In the genomic region with DNA sequence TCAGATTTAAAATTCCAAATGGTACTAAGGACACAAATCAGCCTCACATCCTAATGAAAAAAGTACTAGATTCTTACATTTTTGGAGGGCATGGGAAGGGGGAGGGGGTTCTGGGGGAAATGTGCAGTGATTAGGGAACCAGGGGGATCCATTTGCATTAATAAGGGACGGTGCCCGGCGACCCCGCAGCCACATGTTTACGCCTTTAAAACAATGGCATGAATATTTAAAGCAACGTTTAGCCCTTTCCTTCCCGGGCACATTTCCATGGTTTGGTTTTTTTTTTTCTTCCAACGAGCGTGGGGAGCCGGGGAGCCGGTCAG, we compare ENCODE assay signal across 8 cellular contexts. TPM values are rescaled to one million over a fixed set of nuclear protein-coding genes. Genes with fewer than 3 reads are reported as not detected.
DNase-seq lines count a peak whose midpoint lies in the region; ATAC-seq, FAIRE-seq and TF ChIP-seq lines count a peak whose summit lies in the region.

No MANE protein-coding gene starts in this region.

- H2BK120ac ChIP-seq in H1 (replicated peaks; ENCODE audit: low read depth, low read length) = peak overlapping the region; percentile 39

- POLR2A ChIA-PET in CD8-positive, alpha-beta T cell (lab: Charles Lee) = no interaction called here
- POLR2A ChIA-PET in H1 (lab: Charles Lee; ENCODE audit: partially characterized antibody) = interaction anchor here (0.5 to 1.0 kb wide), 3 partner anchors 30 to 137 kb away, joined by 3 read pairs; no protein-coding TSS in a partner anchor

- H3K23ac ChIP-seq in H1 (ENCODE audit: insufficient read length) = no peak overlapping the region

- H3K56ac ChIP-seq in H1 (replicated peaks; ENCODE audit: insufficient read length, low read depth, low read length) = peak overlapping the region; percentile 4

- peak overlapping the region; percentile 67 to 85 for H3K4me2 ChIP-seq in H1 (ENCODE audit: insufficient read depth in 1 of 2, low read depth in 2 of 2, low read length in 2 of 2)

- no peaks in the 10 kb centered on the region for H3K9me3 Mint-ChIP-seq in CD8-positive, alpha-beta T cell

- H3K36me3 ChIP-seq in CD8-positive, alpha-beta T cell (ENCODE audit: insufficient read depth, low read length) = no peaks in the 10 kb centered on the region
- H3K36me3 ChIP-seq in H1 (ENCODE audit: control insufficient read depth in 2 of 4, insufficient read depth in 4 of 4, low read length in 3 of 4) (peaks cover 6 to 29% (median 9%) of the 10 kb centered on the region in 4 experiments; a peak in 5 of 8 replicates), neuron (ENCODE audit: insufficient read depth, low read length) (peaks cover 19% of the 10 kb centered on the region)

- H3K27ac Mint-ChIP-seq in CD8-positive, alpha-beta T cell = peak overlapping the region; percentile 88

- CTCF ChIA-PET in CD8-positive, alpha-beta T cell (lab: Charles Lee) = no interaction called here
- CTCF ChIA-PET in H1 (lab: Charles Lee; ENCODE audit: partially characterized antibody) = no interaction called here

- H3K4ac ChIP-seq in H1 (replicated peaks; ENCODE audit: insufficient read length, low read depth, low read length) = no peak overlapping the region

- no peak for ATAC-seq in CD8-positive, alpha-beta T cell
- no peak for ATAC-seq in HG02610 (IDR thresholded peaks at IDR 0.05; ENCODE audit: unreplicated experiment)

- no peak overlapping the region for H3K14ac ChIP-seq in H1 (ENCODE audit: insufficient read length)

- H4K91ac ChIP-seq in H1 (replicated peaks; ENCODE audit: insufficient read length, low read length) = no peak overlapping the region

- H2BK12ac ChIP-seq in H1 (ENCODE audit: low read depth, low read length) = no peak overlapping the region; the same call in 1 of the 2 replicates

- no peak for TF ChIP-seq EP300 in H1 (IDR thresholded peaks at IDR 0.05; ENCODE audit: borderline replicate concordance in 1 of 2, low read depth in 2 of 2, low read length in 2 of 2)

- no peaks in the 10 kb centered on the region for H3K9me3 ChIP-seq in CD8-positive, alpha-beta T cell (ENCODE audit: low read length)
- H3K9me3 ChIP-seq in H1 (ENCODE audit: insufficient read depth in 2 of 2, low read depth in 1 of 2, low read length in 1 of 2) = no peaks in the 10 kb centered on the region
- H3K9me3 ChIP-seq in neuron (ENCODE audit: low read length) = no peaks in the 10 kb centered on the region

- TF ChIP-seq POLR2A in H1 (IDR thresholded peaks at IDR 0.05; ENCODE audit: control extremely low read depth in 1 of 2, low read depth in 2 of 2, low read length in 2 of 2) = peak in 1 of 2 experiments; percentile 22; a peak in 2 of 3 replicates

- H3K27ac ChIP-seq in CD8-positive, alpha-beta T cell (ENCODE audit: low read depth, low read length) = peak overlapping the region; percentile 70
- H3K27ac ChIP-seq in H1 (ENCODE audit: low read depth, low read length) = peak overlapping the region; percentile 87

- no peak for DNase-seq in CD8-positive, alpha-beta T cell
- DNase-seq in NAMALWA (ENCODE audit: low spot score) = peak; percentile 37
- DNase-seq in H1 (ENCODE audit: low read depth in 1 of 2, low spot score in 2 of 2) = no peak
- DNase-seq in NCI-H82 treated with DMSO at 0.1 percent for 48 hours (lab: John Stamatoyannopoulos, UW; ENCODE audit: unreplicated experiment) = no peak
- no peak for DNase-seq in activated gamma-delta T cell treated with Interleukin-2 at 50 U/mL for 16 hours
- DNase-seq in AG20443 (ENCODE audit: low spot score) = no peak

- no peak overlapping the region for H2AK5ac ChIP-seq in H1 (ENCODE audit: low read depth, low read length)

- H3K36me3 Mint-ChIP-seq in CD8-positive, alpha-beta T cell = peaks cover 18% of the 10 kb centered on the region

- peak overlapping the region; percentile 99; the same call in 1 of the 2 replicates for H4K8ac ChIP-seq in H1 (ENCODE audit: extremely low read depth, insufficient read depth, low read length)

- TF ChIP-seq RAD21 in H1 (IDR thresholded peaks at IDR 0.05 in 1 of 2, conservative IDR thresholded peaks at IDR 0.05 in 1 of 2; ENCODE audit: low read depth in 2 of 2, low read length in 2 of 2) = no peak

- 3% methylated on average over 9 of the region's 11 CpGs; no CpG with 5 or more reads in 1 of the 2 experiments for WGBS in H1 (ENCODE audit: extremely low coverage in 1 of 2, insufficient coverage in 1 of 2, insufficient read length in 1 of 2, insufficient replicate concordance in 2 of 2, low coverage in 1 of 2, low lambda C conversion rate in 2 of 2, missing lambda C conversion rate in 1 of 2), 2 experiments

- peak overlapping the region; percentile 81 for H3K4me3 Mint-ChIP-seq in CD8-positive, alpha-beta T cell

- intact Hi-C loops in CD8-positive, alpha-beta T cell (cut with DNase I, micrococcal nuclease) = loop anchor here (1.0 to 10.0 kb wide), 9 partner anchors 45 to 1755 kb away; a partner anchor contains a TSS

- no peaks in the 10 kb centered on the region for H3K27me3 ChIP-seq in CD8-positive, alpha-beta T cell (ENCODE audit: insufficient read depth, low read length)
- H3K27me3 ChIP-seq in H1 (replicated peaks in 1 of 4; ENCODE audit: control insufficient read depth in 3 of 4, extremely low read depth in 1 of 4, insufficient read depth in 3 of 4, low read length in 3 of 4) = no peaks in the 10 kb centered on the region
- H3K27me3 ChIP-seq in neuron (ENCODE audit: insufficient read depth, low read length) = no peaks in the 10 kb centered on the region

- H4K20me1 ChIP-seq in H1 (replicated peaks in 1 of 2; ENCODE audit: control insufficient read depth in 1 of 2, insufficient read depth in 2 of 2, low read length in 2 of 2) = peaks cover 3 to 9% of the 10 kb centered on the region in 2 experiments

- peak overlapping the region; percentile 86 to 100 (median 88) for H3K9ac ChIP-seq in H1 (replicated peaks in 1 of 4; ENCODE audit: extremely low read depth in 1 of 4, low read depth in 3 of 4, low read length in 3 of 4)

- H3K18ac ChIP-seq in H1 (ENCODE audit: extremely low read depth, low read length) = peak overlapping the region; percentile 51; the same call in 1 of the 2 replicates

- H4K5ac ChIP-seq in H1 (ENCODE audit: insufficient read length, low read depth, low read length) = peak overlapping the region; percentile 90

- H2AFZ ChIP-seq in H1 (ENCODE audit: low read length) (no peak overlapping the region), neuron (ENCODE audit: low read depth, low read length) (no peak overlapping the region)

- no peak overlapping the region for H2BK15ac ChIP-seq in H1 (ENCODE audit: low read length)

- peaks cover 20% of the 10 kb centered on the region for H3K23me2 ChIP-seq in H1 (ENCODE audit: low read depth, low read length)

- peak; percentile 65 for FAIRE-seq in H1 (lab: Jason Lieb, UNC)

- peaks cover 40% of the 10 kb centered on the region for H3K4me1 ChIP-seq in CD8-positive, alpha-beta T cell (ENCODE audit: insufficient read depth, low read length)
- peaks cover 7 to 31% (median 18%) of the 10 kb centered on the region in 4 experiments for H3K4me1 ChIP-seq in H1 (replicated peaks in 1 of 4; ENCODE audit: control insufficient read depth in 3 of 4, insufficient read depth in 4 of 4, low read length in 3 of 4)
- peaks cover 29% of the 10 kb centered on the region for H3K4me1 ChIP-seq in neuron (ENCODE audit: insufficient read depth, low read length)

- H3K27me3 Mint-ChIP-seq in CD8-positive, alpha-beta T cell (ENCODE audit: low read depth) = no peaks in the 10 kb centered on the region

- no peak for TF ChIP-seq CTCF in CD8-positive, alpha-beta T cell (IDR thresholded peaks at IDR 0.05)
- no peak for TF ChIP-seq CTCF in H1 (IDR thresholded peaks at IDR 0.05; ENCODE audit: control extremely low read depth in 1 of 3, insufficient read depth in 1 of 3, low read depth in 1 of 3, low read length in 3 of 3)

- no peak overlapping the region for H2BK20ac ChIP-seq in H1 (ENCODE audit: low read length)

- H3K4me3 ChIP-seq in CD8-positive, alpha-beta T cell (ENCODE audit: low read depth, low read length) = peak overlapping the region; percentile 61
- H3K4me3 ChIP-seq in H1 (ENCODE audit: extremely low read depth in 1 of 4, insufficient read depth in 2 of 4, low read depth in 3 of 4, low read length in 4 of 4) (peak overlapping the region; percentile 65 to 87 (median 75)), neuron (ENCODE audit: low read length) (peak overlapping the region; percentile 65)

- H3K79me2 ChIP-seq in H1 (ENCODE audit: control insufficient read depth in 1 of 2, insufficient read depth in 2 of 2, low read length in 2 of 2) = peaks cover 33 to 51% of the 10 kb centered on the region in 2 experiments

- peaks cover 3% of the 10 kb centered on the region; the same call in 1 of the 2 replicates for H3K79me1 ChIP-seq in H1 (ENCODE audit: low read depth, low read length)

- H2BK5ac ChIP-seq in H1 (ENCODE audit: low read depth, low read length) = peak overlapping the region; percentile 79

- peaks cover 52% of the 10 kb centered on the region for H3K4me1 Mint-ChIP-seq in CD8-positive, alpha-beta T cell (ENCODE audit: low read depth)

TF ChIP-seq in H1, 55 proteins besides CTCF, POLR2A, EP300 and RAD21 (continues in another document):
- TF ChIP-seq, protein P1, sequence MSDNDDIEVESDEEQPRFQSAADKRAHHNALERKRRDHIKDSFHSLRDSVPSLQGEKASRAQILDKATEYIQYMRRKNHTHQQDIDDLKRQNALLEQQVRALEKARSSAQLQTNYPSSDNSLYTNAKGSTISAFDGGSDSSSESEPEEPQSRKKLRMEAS (IDR thresholded peaks at IDR 0.05) = peak; percentile 58; the same call in 1 of the 2 replicates
- TF ChIP-seq TAF1 (IDR thresholded peaks at IDR 0.05; ENCODE audit: low read depth, low read length) = peak; percentile 56

RNA-seq across cellular contexts. Expression of a gene that starts 1.2 kb away (rescaled TPM):
- total RNA-seq in CD8-positive, alpha-beta T cell = 10 to 100 TPM; 16.9 to 19.2 TPM
- total RNA-seq in H1 (2021; fragmentation: NEBNext Ultra II Directional; extraction: Animal tissue kit (Norgen Biotek cat#: 25700)) = 633 and 683 TPM in 2 replicates
- polyA plus RNA-seq in H1 (2011; rRNA removed) = 226 and 270 TPM in 2 replicates
- 306 TPM for polyA plus RNA-seq in H1 (2011; cell fraction: cytosol; rRNA removed)
- polyA plus RNA-seq in H1 (2011; cell fraction: nucleus; rRNA removed) = 172 TPM
- 405 to 543 TPM (median 471 TPM) in 4 replicates for polyA plus RNA-seq in H1 (2012, experiment 1 of 2)
- polyA plus RNA-seq in H1 (2012, experiment 2 of 2) = 233 TPM
- polyA plus RNA-seq in H1 (2013, experiment 1 of 2) = 405 TPM
- 460 TPM for polyA plus RNA-seq in H1 (2013, experiment 2 of 2)
- polyA minus RNA-seq in H1 (2011; rRNA and poly(A)+ RNA removed) = 647 and 831 TPM in 2 replicates
- 256 TPM for polyA minus RNA-seq in H1 (2011; cell fraction: cytosol; rRNA and poly(A)+ RNA removed)
- polyA minus RNA-seq in H1 (2011; cell fraction: nucleus; rRNA and poly(A)+ RNA removed) = 193 TPM

RNA-seq across cellular contexts. Expression of a gene that starts 47.0 kb away (rescaled TPM):
- total RNA-seq in CD8-positive, alpha-beta T cell = 10 to 100 TPM; 12.6 TPM
- 22.7 and 23.2 TPM in 2 replicates for total RNA-seq in H1 (2021; fragmentation: NEBNext Ultra II Directional; extraction: Animal tissue kit (Norgen Biotek cat#: 25700))
- 22.0 and 22.9 TPM in 2 replicates for polyA plus RNA-seq in H1 (2011; rRNA removed)
- 21.8 TPM for polyA plus RNA-seq in H1 (2011; cell fraction: cytosol; rRNA removed)
- polyA plus RNA-seq in H1 (2011; cell fraction: nucleus; rRNA removed) = 18.3 TPM
- polyA plus RNA-seq in H1 (2012, experiment 1 of 2) = 21.9 to 27.0 TPM (median 24.9 TPM) in 4 replicates
- polyA plus RNA-seq in H1 (2012, experiment 2 of 2) = 4.4 TPM
- polyA plus RNA-seq in H1 (2013, experiment 1 of 2) = 25.6 TPM
- polyA plus RNA-seq in H1 (2013, experiment 2 of 2) = 26.3 TPM
- polyA minus RNA-seq in H1 (2011; rRNA and poly(A)+ RNA removed) = 10.4 and 10.5 TPM in 2 replicates
- 5.9 TPM for polyA minus RNA-seq in H1 (2011; cell fraction: cytosol; rRNA and poly(A)+ RNA removed)
- polyA minus RNA-seq in H1 (2011; cell fraction: nucleus; rRNA and poly(A)+ RNA removed) = 9.7 TPM

Comparison
In these comparisons a context has a peak if more than half of its experiments do, and no peak if none do; other contexts are left out.
1. RNA of a gene that starts 1.2 kb away (total RNA-seq): 633 to 683 TPM in H1; 16.9 to 19.2 TPM in CD8-positive, alpha-beta T cell; every median in the first group is over 10 times any median in the second.
2. Peak in every context shown above with its lines, with median percentiles within 50 percentile points of each other: H3K4me3 ChIP-seq.